ENCODE assay signal across 9 cellular contexts in the genomic region with DNA sequence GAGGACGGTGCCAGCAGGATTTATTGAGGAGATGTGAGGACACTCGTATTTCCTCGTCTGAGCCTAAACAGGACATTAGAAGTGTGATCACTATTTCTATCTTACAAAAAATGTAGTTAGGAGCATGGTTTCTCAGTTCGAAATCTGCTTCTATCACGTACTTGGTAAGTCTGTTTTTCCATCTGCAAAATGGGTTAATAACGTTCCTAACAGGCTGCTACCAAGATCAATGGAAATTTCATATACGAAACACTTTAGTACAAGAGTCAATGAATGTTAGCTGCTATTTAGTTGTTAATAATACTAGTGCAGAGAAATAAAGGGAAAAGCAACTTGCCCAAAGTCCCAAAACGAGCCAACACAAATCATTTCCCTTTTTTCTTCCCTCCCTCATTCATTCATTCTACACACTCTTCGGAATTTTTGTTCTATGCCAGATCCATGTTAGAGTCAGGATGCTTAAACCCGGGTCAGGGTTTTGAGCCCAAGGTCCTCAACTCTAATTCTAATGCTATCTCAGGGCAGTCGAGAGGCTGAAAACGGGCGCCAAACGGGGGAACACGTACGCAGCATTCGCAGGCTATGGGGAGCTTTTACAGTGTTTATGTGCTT. TPM values are rescaled to one million over a fixed set of nuclear protein-coding genes. Genes with fewer than 3 reads are reported as not detected.
A peak's percentile ranks its signal among the peaks of the same experiment; 100 is the strongest.
DNase-seq lines count a peak whose midpoint lies in the region; ATAC-seq, FAIRE-seq and TF ChIP-seq lines count a peak whose summit lies in the region.
"Had no signal": no experiment of that assay in that cellular context is flagged by ENCODE, and none has a peak within 500 bp of the region (broad histone marks: within the 10 kb centered on the region; RNA-seq: fewer than 3 reads in every experiment).

No MANE protein-coding gene starts in this region.

- FAIRE-seq in bronchial epithelial cell (lab: Jason Lieb, UNC), result no peak

- peaks cover 4% of the 10 kb centered on the region for H3K36me3 ChIP-seq in bronchial epithelial cell (ENCODE audit: control insufficient read depth, insufficient read depth, low read length)
- peaks cover 13 to 36% of the 10 kb centered on the region in 2 experiments for H3K36me3 ChIP-seq in mesenchymal stem cell (ENCODE audit: control insufficient read depth in 1 of 2, insufficient read depth in 2 of 2, low read depth in 1 of 2, low read length in 2 of 2)

- peak overlapping the region; percentile 19 for H3K4me2 ChIP-seq in mesenchymal stem cell (ENCODE audit: low read length, poor library complexity, severe bottlenecking)

- 26% methylated on average over 15 of the region's 17 CpGs for WGBS in mesenchymal stem cell

- no peak for TF ChIP-seq CTCF in 22Rv1 (IDR thresholded peaks at IDR 0.05)
- TF ChIP-seq CTCF in bronchial epithelial cell (IDR thresholded peaks at IDR 0.05; ENCODE audit: insufficient read depth, low read length, severe bottlenecking), result no peak

- peak overlapping the region; percentile 20 to 72 for H3K4ac ChIP-seq in mesenchymal stem cell (ENCODE audit: low read depth in 1 of 2, low read length in 2 of 2)

- H3K23ac ChIP-seq in mesenchymal stem cell (ENCODE audit: low read length in 2 of 2), result peak overlapping the region in 1 of 2 experiments; percentile 29

- H3K4me1 ChIP-seq in mesenchymal stem cell (ENCODE audit: control insufficient read depth, insufficient read depth, low read depth, low read length), result peaks cover 6% of the 10 kb centered on the region

- peak overlapping the region; percentile 60 to 76 for H3K18ac ChIP-seq in mesenchymal stem cell (ENCODE audit: low read depth in 1 of 2, low read length in 2 of 2)

- DNase-seq in bronchial epithelial cell (ENCODE audit: low read depth) (no peak), mesenchymal stem cell (peak; percentile 4), COLO829 (ENCODE audit: low spot score) (no peak)
- DNase-seq in activated T-helper 2 cell treated with anti-CD3 and anti-CD28 coated beads, Interferon-gamma antibody, Interleukin-2, Interleukin-4, amounts not matched to agents 10 μg/mL and 5 μg/mL and 100 μg/mL, durations not matched to agents 14 hours and 24 hours and 36 hours (ENCODE audit: low spot score), result no peak
- no peak for DNase-seq in activated effector memory CD4-positive, alpha-beta T cell treated with anti-CD3 and anti-CD28 coated beads, Interleukin-2, amount 50 U/mL, for 16 hours

- H3K4me3 ChIP-seq in bronchial epithelial cell (ENCODE audit: low read depth, low read length) (peak overlapping the region; percentile 80), mesenchymal stem cell (ENCODE audit: insufficient read depth in 1 of 2, low read depth in 1 of 2, low read length in 2 of 2) (peak overlapping the region; percentile 79 to 100)

- intact Hi-C loops in activated T-helper 2 cell treated with anti-CD3 and anti-CD28 coated beads, Interferon-gamma antibody, Interleukin-2, Interleukin-4, amounts not matched to agents 10 μg/mL and 5 μg/mL and 100 μg/mL, durations not matched to agents 14 hours and 24 hours and 36 hours (cut with micrococcal nuclease), result no loop called here

- H3K9ac ChIP-seq in mesenchymal stem cell (ENCODE audit: low read length), result peak overlapping the region; percentile 99

- H3K27ac Mint-ChIP-seq in activated T-helper 2 cell treated with anti-CD3 and anti-CD28 coated beads, Interferon-gamma antibody, Interleukin-2, Interleukin-4, amounts not matched to agents 10 μg/mL and 5 μg/mL and 100 μg/mL, durations not matched to agents 14 hours and 24 hours and 36 hours, result no peak overlapping the region

- H3K36me3 Mint-ChIP-seq in activated T-helper 2 cell treated with anti-CD3 and anti-CD28 coated beads, Interferon-gamma antibody, Interleukin-2, Interleukin-4, amounts not matched to agents 10 μg/mL and 5 μg/mL and 100 μg/mL, durations not matched to agents 14 hours and 24 hours and 36 hours (ENCODE audit: low read depth), result peaks cover 40% of the 10 kb centered on the region

- peak overlapping the region in 1 of 2 experiments; percentile 35 for H3K14ac ChIP-seq in mesenchymal stem cell (ENCODE audit: low read length in 2 of 2)

- H2BK5ac ChIP-seq in mesenchymal stem cell (ENCODE audit: low read depth, low read length, poor library complexity, severe bottlenecking), result no peak overlapping the region

- no peaks in the 10 kb centered on the region for H3K27me3 Mint-ChIP-seq in activated T-helper 2 cell treated with anti-CD3 and anti-CD28 coated beads, Interferon-gamma antibody, Interleukin-2, Interleukin-4, amounts not matched to agents 10 μg/mL and 5 μg/mL and 100 μg/mL, durations not matched to agents 14 hours and 24 hours and 36 hours (ENCODE audit: low read depth)

- H4K8ac ChIP-seq in mesenchymal stem cell (ENCODE audit: low read length), result peak overlapping the region; percentile 77

- H3K27ac ChIP-seq in 22Rv1 (peak overlapping the region; percentile 75), mesenchymal stem cell (ENCODE audit: low read length, poor library complexity, severe bottlenecking) (peak overlapping the region; percentile 31)

- peak overlapping the region; percentile 49 for H2AFZ ChIP-seq in mesenchymal stem cell (ENCODE audit: low read depth, low read length)

- no peak overlapping the region for H2AK5ac ChIP-seq in mesenchymal stem cell (ENCODE audit: low read length, severe bottlenecking)

- peaks cover 23% of the 10 kb centered on the region for H3K4me1 Mint-ChIP-seq in activated T-helper 2 cell treated with anti-CD3 and anti-CD28 coated beads, Interferon-gamma antibody, Interleukin-2, Interleukin-4, amounts not matched to agents 10 μg/mL and 5 μg/mL and 100 μg/mL, durations not matched to agents 14 hours and 24 hours and 36 hours (ENCODE audit: low read depth)

- no peaks in the 10 kb centered on the region for H3K9me3 Mint-ChIP-seq in activated T-helper 2 cell treated with anti-CD3 and anti-CD28 coated beads, Interferon-gamma antibody, Interleukin-2, Interleukin-4, amounts not matched to agents 10 μg/mL and 5 μg/mL and 100 μg/mL, durations not matched to agents 14 hours and 24 hours and 36 hours

- H2BK15ac ChIP-seq in mesenchymal stem cell (ENCODE audit: low read depth, poor library complexity, severe bottlenecking), result no peak overlapping the region

- ATAC-seq in HG03439 (IDR thresholded peaks at IDR 0.05; ENCODE audit: unreplicated experiment) (peak; percentile 1), GM21619 (IDR thresholded peaks at IDR 0.05; ENCODE audit: unreplicated experiment) (no peak)

- no peak overlapping the region for H3K4me3 Mint-ChIP-seq in activated T-helper 2 cell treated with anti-CD3 and anti-CD28 coated beads, Interferon-gamma antibody, Interleukin-2, Interleukin-4, amounts not matched to agents 10 μg/mL and 5 μg/mL and 100 μg/mL, durations not matched to agents 14 hours and 24 hours and 36 hours (ENCODE audit: low read depth)

- H4K91ac ChIP-seq in mesenchymal stem cell (ENCODE audit: low read length), result peak overlapping the region; percentile 4

- H3K27me3 ChIP-seq in bronchial epithelial cell (ENCODE audit: control insufficient read depth, insufficient read depth, low read length) (no peaks in the 10 kb centered on the region), mesenchymal stem cell (ENCODE audit: control insufficient read depth in 1 of 2, insufficient read depth in 1 of 2, low read length in 2 of 2) (no peaks in the 10 kb centered on the region)

- peaks cover 25% of the 10 kb centered on the region for H3K79me1 ChIP-seq in mesenchymal stem cell (replicated peaks; ENCODE audit: low read length, poor library complexity, severe bottlenecking)

- H2BK120ac ChIP-seq in mesenchymal stem cell (ENCODE audit: low read depth, low read length), result no peak overlapping the region

- no peaks in the 10 kb centered on the region for H3K9me3 ChIP-seq in mesenchymal stem cell (ENCODE audit: control insufficient read depth, low read length)

- H2BK12ac ChIP-seq in mesenchymal stem cell (ENCODE audit: low read length in 2 of 2), result no peak overlapping the region

RNA-seq across cellular contexts. Expression of gene SNRNP40, which starts 0.6 kb away (rescaled TPM):
- total RNA-seq in bronchial epithelial cell, result 142 and 164 TPM in 2 replicates
- polyA plus RNA-seq in mesenchymal stem cell (2013, experiment 1 of 2), result 24.2 TPM
- polyA plus RNA-seq in mesenchymal stem cell (2013, experiment 2 of 2), result 25.2 TPM
- total RNA-seq in activated T-helper 2 cell treated with anti-CD3 and anti-CD28 coated beads, Interferon-gamma antibody, Interleukin-2, Interleukin-4, amounts not matched to agents 10 μg/mL and 5 μg/mL and 100 μg/mL, durations not matched to agents 14 hours and 24 hours and 36 hours, result 115 and 116 TPM in 2 replicates

RNA-seq across cellular contexts. Expression of gene ZCCHC17, which starts 0.9 kb away (rescaled TPM):
- 35.8 and 48.8 TPM in 2 replicates for total RNA-seq in bronchial epithelial cell
- polyA plus RNA-seq in mesenchymal stem cell (2013, experiment 1 of 2), result 54.6 TPM
- 57.6 TPM for polyA plus RNA-seq in mesenchymal stem cell (2013, experiment 2 of 2)
- 26.2 and 27.2 TPM in 2 replicates for total RNA-seq in activated T-helper 2 cell treated with anti-CD3 and anti-CD28 coated beads, Interferon-gamma antibody, Interleukin-2, Interleukin-4, amounts not matched to agents 10 μg/mL and 5 μg/mL and 100 μg/mL, durations not matched to agents 14 hours and 24 hours and 36 hours

RNA-seq across cellular contexts. Expression of gene NKAIN1, which starts 56.3 kb away (rescaled TPM):
- under 0.01 TPM in 1 of 2 replicates, not detected in the other for total RNA-seq in bronchial epithelial cell
- 0.01 TPM for polyA plus RNA-seq in mesenchymal stem cell (2013, experiment 1 of 2)
- polyA plus RNA-seq in mesenchymal stem cell (2013, experiment 2 of 2), result 0.04 TPM
- 0.07 TPM in 1 of 2 replicates, not detected in the other for total RNA-seq in activated T-helper 2 cell treated with anti-CD3 and anti-CD28 coated beads, Interferon-gamma antibody, Interleukin-2, Interleukin-4, amounts not matched to agents 10 μg/mL and 5 μg/mL and 100 μg/mL, durations not matched to agents 14 hours and 24 hours and 36 hours
- total RNA-seq: glomerular endothelial cell had no signal
